In the genomic region with DNA sequence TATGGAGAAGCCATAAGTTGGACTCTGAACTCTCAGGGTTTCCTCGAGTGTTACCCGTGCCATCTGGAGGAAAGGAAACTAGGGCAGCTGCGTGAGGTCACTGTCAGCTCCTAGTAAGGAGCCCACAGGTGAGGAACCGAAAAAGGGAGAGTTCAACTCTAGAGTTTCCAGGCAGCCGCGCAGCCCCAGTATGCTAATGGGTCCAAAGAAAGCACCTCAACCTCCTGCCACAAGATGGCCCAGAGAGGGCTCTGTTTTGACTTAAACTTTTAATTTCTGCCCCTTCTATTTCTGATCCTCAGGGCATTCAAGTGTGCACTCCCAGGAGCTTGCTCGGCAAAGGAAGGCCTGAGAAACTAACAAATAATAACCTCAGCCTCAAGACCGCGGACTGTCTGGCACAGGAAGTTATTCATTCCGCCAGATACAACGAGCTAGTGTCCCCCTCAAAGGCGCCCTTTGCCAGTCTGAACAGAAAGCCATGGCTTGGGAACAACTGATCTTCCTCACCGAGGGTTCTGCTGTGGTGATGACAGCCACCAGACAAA, we compare ENCODE assay signal across 8 cellular contexts. TPM values are rescaled to one million over a fixed set of nuclear protein-coding genes. Genes with fewer than 3 reads are reported as not detected.
DNase-seq lines count a peak whose midpoint lies in the region; ATAC-seq and TF ChIP-seq lines count a peak whose summit lies in the region.

No MANE protein-coding gene starts in this region.

- peak overlapping the region; percentile 58 to 72 for H3K27ac Mint-ChIP-seq in effector memory CD8-positive, alpha-beta T cell
- H3K27ac Mint-ChIP-seq in nephron: peak overlapping the region; percentile 96 to 98 (median 97)

- peaks cover 1% of the 10 kb centered on the region for H3K36me3 Mint-ChIP-seq in activated T-cell treated with anti-CD3 and anti-CD28 coated beads, Interleukin-2, amount 50 U/mL, for 4 hours (ENCODE audit: insufficient read depth)
- peaks cover 8% of the 10 kb centered on the region for H3K36me3 Mint-ChIP-seq in effector memory CD8-positive, alpha-beta T cell (ENCODE audit: insufficient read depth)
- H3K36me3 Mint-ChIP-seq in nephron (ENCODE audit: low read depth): peaks cover 12% of the 10 kb centered on the region

- H3K9me3 Mint-ChIP-seq in activated T-cell treated with anti-CD3 and anti-CD28 coated beads, Interleukin-2, amount 50 U/mL, for 4 hours: no peaks in the 10 kb centered on the region
- no peaks in the 10 kb centered on the region for H3K9me3 Mint-ChIP-seq in effector memory CD8-positive, alpha-beta T cell
- H3K9me3 Mint-ChIP-seq in nephron: no peaks in the 10 kb centered on the region

- ATAC-seq in activated T-cell treated with anti-CD3 and anti-CD28 coated beads, Interleukin-2, amount 50 U/mL, for 4 hours: peak; percentile 23 to 41
- ATAC-seq in HG02763 (IDR thresholded peaks at IDR 0.05; ENCODE audit: unreplicated experiment): peak; percentile 88
- ATAC-seq in effector memory CD8-positive, alpha-beta T cell (replicated peaks): peak; percentile 75

- peaks cover 41% of the 10 kb centered on the region for H3K4me1 Mint-ChIP-seq in activated T-cell treated with anti-CD3 and anti-CD28 coated beads, Interleukin-2, amount 50 U/mL, for 4 hours (ENCODE audit: low read depth)
- peaks cover 18 to 33% of the 10 kb centered on the region in 2 donors for H3K4me1 Mint-ChIP-seq in effector memory CD8-positive, alpha-beta T cell (ENCODE audit: low read depth in 2 of 2)
- peaks cover 68% of the 10 kb centered on the region for H3K4me1 Mint-ChIP-seq in nephron

- no peak overlapping the region for H3K4me3 Mint-ChIP-seq in activated T-cell treated with anti-CD3 and anti-CD28 coated beads, Interleukin-2, amount 50 U/mL, for 4 hours
- peak overlapping the region; percentile 37 to 45 for H3K4me3 Mint-ChIP-seq in effector memory CD8-positive, alpha-beta T cell
- peak overlapping the region; percentile 14 to 62 (median 37) for H3K4me3 Mint-ChIP-seq in nephron

- H3K27me3 Mint-ChIP-seq in activated T-cell treated with anti-CD3 and anti-CD28 coated beads, Interleukin-2, amount 50 U/mL, for 4 hours (ENCODE audit: low read depth): no peaks in the 10 kb centered on the region
- H3K27me3 Mint-ChIP-seq in effector memory CD8-positive, alpha-beta T cell: no peaks in the 10 kb centered on the region
- H3K27me3 Mint-ChIP-seq in nephron (ENCODE audit: low read depth): no peaks in the 10 kb centered on the region

- no peak for DNase-seq in activated T-cell treated with anti-CD3 and anti-CD28 coated beads, Interleukin-2, amount 50 U/mL, for 4 hours
- DNase-seq in activated T-cell treated with anti-CD3 and anti-CD28 coated beads for 4 hours: no peak
- peak; percentile 13 for DNase-seq in NCI-H82 treated with DMSO at 0.1 percent for 48 hours (lab: John Stamatoyannopoulos, UW; ENCODE audit: unreplicated experiment)
- peak in 2 of 3 experiments; percentile 11 to 16 for DNase-seq in effector memory CD8-positive, alpha-beta T cell
- DNase-seq in NCI-H146 treated with DMSO at 0.1 percent for 48 hours (lab: John Stamatoyannopoulos, UW; ENCODE audit: unreplicated experiment): no peak
- DNase-seq in SIG-M5 treated with dmso at 0.1 percent for 504 hours (lab: John Stamatoyannopoulos, UW; ENCODE audit: unreplicated experiment): no peak

- TF ChIP-seq CTCF in nephron (IDR thresholded peaks at IDR 0.05; ENCODE audit: unreplicated experiment in 3 of 3): no peak

RNA-seq across cellular contexts. Expression of gene SCARB2, which starts 13.9 kb away (rescaled TPM):
- total RNA-seq in activated T-cell treated with anti-CD3 and anti-CD28 coated beads, Interleukin-2, amount 50 U/mL, for 4 hours: 1 to 10 TPM; 3.5 to 5.3 (median 4.6) TPM

RNA-seq across cellular contexts. Expression of gene NUP54, which starts 51.5 kb away (rescaled TPM):
- total RNA-seq in activated T-cell treated with anti-CD3 and anti-CD28 coated beads, Interleukin-2, amount 50 U/mL, for 4 hours: 10 to 100 TPM; 57.8 to 59.7 (median 59.3) TPM

RNA-seq across cellular contexts. Expression of gene FAM47E, which starts 51.8 kb away (rescaled TPM):
- not detected for total RNA-seq in activated T-cell treated with anti-CD3 and anti-CD28 coated beads, Interleukin-2, amount 50 U/mL, for 4 hours

Comparison
In these comparisons a context has a peak if more than half of its experiments do, and no peak if none do; other contexts are left out.
1. ATAC-seq: peak in every context shown above with its lines; median percentile 88 in HG02763; 75 in effector memory CD8-positive, alpha-beta T cell; 32 in activated T-cell treated with anti-CD3 and anti-CD28 coated beads, Interleukin-2, amount 50 U/mL, for 4 hours.
2. DNase-seq: peak in NCI-H82 treated with DMSO at 0.1 percent for 48 hours (single experiment) and effector memory CD8-positive, alpha-beta T cell (2 of 3); none in activated T-cell treated with anti-CD3 and anti-CD28 coated beads, Interleukin-2, amount 50 U/mL, for 4 hours (single experiment), activated T-cell treated with anti-CD3 and anti-CD28 coated beads for 4 hours (single experiment), NCI-H146 treated with DMSO at 0.1 percent for 48 hours (single experiment) and SIG-M5 treated with dmso at 0.1 percent for 504 hours (single experiment).